2 cellular contexts compared by ENCODE assay signal in genomic region chr13:52847682-52848432, GRCh38.
TF ChIP-seq lines count a peak whose summit lies in the region.

No MANE protein-coding gene starts in this region.

TF ChIP-seq in H1, 55 proteins besides CTCF, POLR2A, EP300 and RAD21 (continues in another document):
- TF ChIP-seq BRCA1 (IDR thresholded peaks at IDR 0.05; ENCODE audit: low read depth, low read length) (no peak), HDAC2 (IDR thresholded peaks at IDR 0.05; ENCODE audit: borderline replicate concordance in 1 of 2, low read depth in 2 of 2, low read length in 2 of 2) (no peak), POU5F1 (IDR thresholded peaks at IDR 0.05; ENCODE audit: low read depth, low read length) (no peak), TEAD4 (IDR thresholded peaks at IDR 0.05; ENCODE audit: low read depth, low read length) (no peak), RBBP5 (IDR thresholded peaks at IDR 0.05; ENCODE audit: borderline replicate concordance, low read depth, low read length) (no peak), GTF2F1 (IDR thresholded peaks at IDR 0.05; ENCODE audit: borderline replicate concordance, low read depth, low read length) (no peak), ATF2 (IDR thresholded peaks at IDR 0.05; ENCODE audit: low read length) (no peak), SIRT6 (IDR thresholded peaks at IDR 0.05; ENCODE audit: low read length) (no peak), JUN (IDR thresholded peaks at IDR 0.05; ENCODE audit: low read depth, low read length) (no peak), CHD2 (IDR thresholded peaks at IDR 0.05; ENCODE audit: low read length) (no peak), YY1 (IDR thresholded peaks at IDR 0.05; ENCODE audit: low read depth, low read length) (no peak), RXRA (IDR thresholded peaks at IDR 0.05; ENCODE audit: insufficient read depth, low read depth, low read length) (no peak), PHF8 (conservative IDR thresholded peaks at IDR 0.05; ENCODE audit: low read depth, low read length) (no peak), RNF2 (IDR thresholded peaks at IDR 0.05; ENCODE audit: borderline replicate concordance, low read depth, low read length, missing control alignments, poor library complexity, severe bottlenecking) (peak; percentile 50), NRF1 (IDR thresholded peaks at IDR 0.05; ENCODE audit: low read depth, low read length) (no peak), E2F6 (IDR thresholded peaks at IDR 0.05) (peak; percentile 78), POLR2AphosphoS5 (IDR thresholded peaks at IDR 0.05; ENCODE audit: low read depth, low read length) (no peak), SAP30 (IDR thresholded peaks at IDR 0.05; ENCODE audit: insufficient read depth, insufficient replicate concordance, low read length) (no peak), HDAC6 (IDR thresholded peaks at IDR 0.05; ENCODE audit: low read depth, low read length) (no peak)

TF ChIP-seq in neural cell, 6 proteins besides CTCF, POLR2A, EP300 and RAD21:
- no peak for TF ChIP-seq REST (IDR thresholded peaks at IDR 0.05; ENCODE audit: borderline replicate concordance)
- TF ChIP-seq TAF1 (IDR thresholded peaks at IDR 0.05; ENCODE audit: low read depth): no peak
- no peak for TF ChIP-seq POLR2AphosphoS5 (IDR thresholded peaks at IDR 0.05)
- no peak for TF ChIP-seq MXI1 (conservative IDR thresholded peaks at IDR 0.05; ENCODE audit: poor library complexity, severe bottlenecking)
- TF ChIP-seq SMC3 (conservative IDR thresholded peaks at IDR 0.05; ENCODE audit: poor library complexity): no peak
- no peak for TF ChIP-seq EZH2 (IDR thresholded peaks at IDR 0.05; ENCODE audit: borderline replicate concordance, insufficient read depth, low read length, poor library complexity, severe bottlenecking)
TF ChIP-seq in neural cell: peak in this region for 0.
